1 cellular context compared by ENCODE assay signal in genomic region chr9:114205171-114206015, GRCh38.
TF ChIP-seq lines count a peak whose summit lies in the region.

No MANE protein-coding gene starts in this region.

TF ChIP-seq in HepG2, 621 proteins besides CTCF, POLR2A, EP300 and RAD21:
- TF ChIP-seq HNRNPL (IDR thresholded peaks at IDR 0.05; ENCODE audit: low read depth, low read length) = peak; percentile 75
- TF ChIP-seq KAT7 (CRISPR knock-in tag; IDR thresholded peaks at IDR 0.05; ENCODE audit: borderline replicate concordance) = no peak
- peak; percentile 81 for TF ChIP-seq AGO2 (optimal IDR thresholded peaks at IDR 0.05; ENCODE audit: low read depth, low read length)
